Comparison of ENCODE assay signal across 8 cellular contexts in the genomic region with DNA sequence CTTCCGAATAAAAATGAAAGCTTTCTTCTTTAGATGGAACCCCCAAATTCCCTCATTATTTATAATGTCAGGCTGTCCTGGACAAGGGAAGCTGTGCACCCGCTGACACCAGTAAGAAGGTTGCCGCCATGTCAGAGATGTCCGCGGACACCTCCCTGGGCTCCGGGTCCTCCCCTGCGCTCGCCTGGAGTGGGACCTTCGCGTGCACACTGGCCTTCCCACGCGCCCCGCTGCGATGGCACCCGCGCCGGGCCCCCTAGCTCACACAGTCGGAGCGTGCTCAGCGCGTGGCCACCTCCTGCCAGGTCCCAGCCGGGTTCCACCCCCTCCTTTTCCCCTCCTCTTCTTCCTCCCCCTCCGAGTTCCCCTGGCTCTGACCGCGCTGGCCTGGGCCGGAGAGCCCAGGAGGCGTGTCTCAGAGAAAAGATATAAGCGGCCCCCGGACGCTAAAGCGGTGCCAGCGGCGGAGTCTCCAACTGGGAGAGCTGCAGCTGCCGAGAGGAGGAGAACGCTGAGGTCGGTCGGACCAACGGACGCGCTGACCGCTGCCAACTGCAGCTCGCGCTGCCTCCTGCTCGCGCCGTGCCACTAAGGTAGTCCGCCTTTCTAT. TPM values are rescaled to one million over a fixed set of nuclear protein-coding genes. Genes with fewer than 3 reads are reported as not detected.
DNase-seq lines count a peak whose midpoint lies in the region; ATAC-seq and TF ChIP-seq lines count a peak whose summit lies in the region.

Gene G0S2 (plus strand): TSS at position 456 of the 610 bp plus-strand sequence. CDS start 273 bp downstream, outside the sequence.

- H3K4me3 ChIP-seq in CD4-positive, alpha-beta memory T cell (ENCODE audit: low read length in 2 of 2) = peak within 1 kb of the TSS in 1 of 2 donors; percentile 50
- peak within 1 kb of the TSS; percentile 16 to 57 (median 50) for H3K4me3 ChIP-seq in upper lobe of left lung

- intact Hi-C loops in CD4-positive, alpha-beta memory T cell (cut with micrococcal nuclease) = no loop called here
- intact Hi-C loops in activated naive CD4-positive, alpha-beta T cell treated with anti-CD3 and anti-CD28 coated beads for 36 hours (cut with micrococcal nuclease) = loop anchor here (5.0 kb wide), 1 partner anchor 772 kb away; no protein-coding TSS in a partner anchor
- intact Hi-C loops in natural killer cell (cut with micrococcal nuclease) = no loop called here

- DNase-seq in CD4-positive, alpha-beta memory T cell = peak in 4 of 5 donors; percentile 7 to 38 (median 22)
- DNase-seq in NCI-H345 (lab: John Stamatoyannopoulos, UW) (peak; percentile 43), fibroblast of the conjunctiva (ENCODE audit: low read depth) (peak; percentile 49), natural killer cell (no peak), upper lobe of left lung (peak; percentile 75 to 91), LoVo (ENCODE audit: low spot score) (no peak)
- peak; percentile 68 for DNase-seq in activated naive CD4-positive, alpha-beta T cell treated with anti-CD3 and anti-CD28 coated beads for 36 hours

- no peaks in the 10 kb centered on the region for H3K9me3 ChIP-seq in CD4-positive, alpha-beta memory T cell (ENCODE audit: control insufficient read depth in 1 of 2, low read length in 2 of 2)
- no peaks in the 10 kb centered on the region for H3K9me3 ChIP-seq in upper lobe of left lung

- H3K27me3 ChIP-seq in CD4-positive, alpha-beta memory T cell (ENCODE audit: insufficient read depth, low read length) = no peaks in the 10 kb centered on the region
- H3K27me3 ChIP-seq in upper lobe of left lung = no peaks in the 10 kb centered on the region

- peak within 1 kb of the TSS; percentile 14 to 92 (median 36) for H3K27ac Mint-ChIP-seq in CD4-positive, alpha-beta memory T cell
- H3K27ac Mint-ChIP-seq in activated naive CD4-positive, alpha-beta T cell treated with anti-CD3 and anti-CD28 coated beads for 36 hours = peak within 1 kb of the TSS; percentile 92
- no peak within 1 kb of the TSS for H3K27ac Mint-ChIP-seq in natural killer cell

- no peak for TF ChIP-seq CTCF in natural killer cell (IDR thresholded peaks at IDR 0.05)
- TF ChIP-seq CTCF in upper lobe of left lung (IDR thresholded peaks at IDR 0.05) = no peak

- H3K9me3 Mint-ChIP-seq in CD4-positive, alpha-beta memory T cell = peaks cover 0 to 2% (median 0%) of the 10 kb centered on the region in 8 donors
- no peaks in the 10 kb centered on the region for H3K9me3 Mint-ChIP-seq in activated naive CD4-positive, alpha-beta T cell treated with anti-CD3 and anti-CD28 coated beads for 36 hours
- H3K9me3 Mint-ChIP-seq in natural killer cell = peaks cover 0 to 3% of the 10 kb centered on the region in 2 donors

- CTCF ChIA-PET in CD4-positive, alpha-beta memory T cell (lab: Charles Lee; ENCODE audit: partially characterized antibody) = interaction anchor here (1.5 to 3.6 kb wide), 4 partner anchors 10 to 106 kb away, joined by 3 to 26 read pairs (median 6); no protein-coding TSS in a partner anchor
- CTCF ChIA-PET in activated naive CD4-positive, alpha-beta T cell treated with anti-CD3 and anti-CD28 coated beads for 36 hours (lab: Charles Lee) = interaction anchor here (0.6 to 3.1 kb wide), 15 partner anchors 9 to 81 kb away, joined by 3 to 10 read pairs (median 3); partner anchors contain the start of genes LAMB3 and TRAF3IP3

- peak; percentile 47 to 60 (median 60) for ATAC-seq in natural killer cell
- ATAC-seq in upper lobe of left lung (ENCODE audit: low FRiP score in 2 of 2) = peak; percentile 84 to 87
- no peak for ATAC-seq in GM19324 (IDR thresholded peaks at IDR 0.05; ENCODE audit: low FRiP score, unreplicated experiment)

- POLR2A ChIA-PET in CD4-positive, alpha-beta memory T cell (lab: Charles Lee; ENCODE audit: partially characterized antibody) = interaction anchor here (0.8 to 5.0 kb wide), 3 partner anchors 11 to 73 kb away, joined by 3 to 25 read pairs (median 3); no protein-coding TSS in a partner anchor

- peak in 1 of 4 donors; percentile 73 for TF ChIP-seq POLR2A in upper lobe of left lung (IDR thresholded peaks at IDR 0.05)

- H3K36me3 Mint-ChIP-seq in CD4-positive, alpha-beta memory T cell = no peaks in the 10 kb centered on the region
- H3K36me3 Mint-ChIP-seq in activated naive CD4-positive, alpha-beta T cell treated with anti-CD3 and anti-CD28 coated beads for 36 hours (ENCODE audit: low read depth) = peaks cover 40% of the 10 kb centered on the region
- no peaks in the 10 kb centered on the region for H3K36me3 Mint-ChIP-seq in natural killer cell

- peak within 1 kb of the TSS; percentile 64 to 90 (median 82) for H3K4me3 Mint-ChIP-seq in CD4-positive, alpha-beta memory T cell
- peak within 1 kb of the TSS; percentile 87 for H3K4me3 Mint-ChIP-seq in activated naive CD4-positive, alpha-beta T cell treated with anti-CD3 and anti-CD28 coated beads for 36 hours
- H3K4me3 Mint-ChIP-seq in natural killer cell = peak within 1 kb of the TSS; percentile 35

- no peaks in the 10 kb centered on the region for H3K36me3 ChIP-seq in CD4-positive, alpha-beta memory T cell (ENCODE audit: insufficient read depth, low read length)
- no peaks in the 10 kb centered on the region for H3K36me3 ChIP-seq in upper lobe of left lung

- 3 to 8% methylated on average over 15 to 29 of the region's 47 CpGs for WGBS in upper lobe of left lung, 2 donors

- peaks cover 38 to 75% (median 56%) of the 10 kb centered on the region in 4 donors for H3K4me1 Mint-ChIP-seq in CD4-positive, alpha-beta memory T cell
- peaks cover 59% of the 10 kb centered on the region for H3K4me1 Mint-ChIP-seq in activated naive CD4-positive, alpha-beta T cell treated with anti-CD3 and anti-CD28 coated beads for 36 hours (ENCODE audit: low read depth)
- H3K4me1 Mint-ChIP-seq in natural killer cell = peaks cover 20 to 28% of the 10 kb centered on the region in 2 donors

- no peak within 1 kb of the TSS for H3K27ac ChIP-seq in CD4-positive, alpha-beta memory T cell (ENCODE audit: low read depth, low read length)
- peak within 1 kb of the TSS; percentile 64 to 80 (median 80) for H3K27ac ChIP-seq in upper lobe of left lung

- no peak for TF ChIP-seq EP300 in upper lobe of left lung (IDR thresholded peaks at IDR 0.05)

- H3K4me1 ChIP-seq in CD4-positive, alpha-beta memory T cell (ENCODE audit: insufficient read depth, low read length) = peaks cover 50% of the 10 kb centered on the region
- H3K4me1 ChIP-seq in upper lobe of left lung = peaks cover 12 to 33% (median 23%) of the 10 kb centered on the region in 4 donors

- H3K27me3 Mint-ChIP-seq in CD4-positive, alpha-beta memory T cell = peaks cover 8 to 13% of the 10 kb centered on the region in 2 donors
- peaks cover 19% of the 10 kb centered on the region for H3K27me3 Mint-ChIP-seq in activated naive CD4-positive, alpha-beta T cell treated with anti-CD3 and anti-CD28 coated beads for 36 hours (ENCODE audit: low read depth)
- peaks cover 58 to 65% of the 10 kb centered on the region in 2 donors for H3K27me3 Mint-ChIP-seq in natural killer cell (ENCODE audit: low read depth in 2 of 2)

RNA-seq across cellular contexts. Expression of gene G0S2, which starts in this region (rescaled TPM):
- total RNA-seq in CD4-positive, alpha-beta memory T cell = 1 to 10 TPM in 1 of 2 experiments, not detected in 1; 1.2 TPM
- 1 to 10 TPM in 1 of 2 donors, under 1 TPM in 1; 0.58 to 2.0 TPM for polyA plus RNA-seq in CD4-positive, alpha-beta memory T cell
- 100 to 1,000 TPM; 138 to 139 TPM for total RNA-seq in activated naive CD4-positive, alpha-beta T cell treated with anti-CD3 and anti-CD28 coated beads for 36 hours
- total RNA-seq in natural killer cell (100 to 1,000 TPM in 1 of 3 donors, 10 to 100 TPM in 2; 15.3 to 132 (median 22.0) TPM), upper lobe of left lung (100 to 1,000 TPM in 1 of 6 donors, 10 to 100 TPM in 5; 14.4 to 108 (median 46.0) TPM)

Comparison
In these comparisons a context has a peak if more than half of its experiments do, and no peak if none do; other contexts are left out.
1. RNA of gene G0S2 (total RNA-seq): 138 to 139 TPM in activated naive CD4-positive, alpha-beta T cell treated with anti-CD3 and anti-CD28 coated beads for 36 hours, 14.4 to 108 TPM in upper lobe of left lung and 15.3 to 132 TPM in natural killer cell; 1.2 TPM in CD4-positive, alpha-beta memory T cell; every median in the first group is over 4 times any median in the second.
2. DNase-seq: peak in CD4-positive, alpha-beta memory T cell (4 of 5), NCI-H345 (single experiment), activated naive CD4-positive, alpha-beta T cell treated with anti-CD3 and anti-CD28 coated beads for 36 hours (single experiment), fibroblast of the conjunctiva (single experiment) and upper lobe of left lung (2 of 2); none in natural killer cell (single experiment) and LoVo (single experiment).
3. H3K27ac Mint-ChIP-seq: peak in CD4-positive, alpha-beta memory T cell (7 of 7) and activated naive CD4-positive, alpha-beta T cell treated with anti-CD3 and anti-CD28 coated beads for 36 hours (single experiment); none in natural killer cell (0 of 2).
4. H3K4me3 Mint-ChIP-seq: peak in every context shown above with its lines; median percentile 87 in activated naive CD4-positive, alpha-beta T cell treated with anti-CD3 and anti-CD28 coated beads for 36 hours; 82 in CD4-positive, alpha-beta memory T cell; 35 in natural killer cell.